1 cellular context compared by ENCODE assay signal in genomic region chr17:41695134-41695661, GRCh38.
TF ChIP-seq lines count a peak whose summit lies in the region.

No MANE protein-coding gene starts in this region.

TF ChIP-seq in IMR-90, 13 proteins besides CTCF, POLR2A, EP300 and RAD21 (continued from another document):
- TF ChIP-seq MAZ (IDR thresholded peaks at IDR 0.05; ENCODE audit: borderline replicate concordance, low read depth, low read length) (no peak), MXI1 (IDR thresholded peaks at IDR 0.05; ENCODE audit: borderline replicate concordance, low read depth, low read length) (no peak), MAFK (IDR thresholded peaks at IDR 0.05; ENCODE audit: low read depth, low read length) (no peak)
TF ChIP-seq in IMR-90: peak in this region for 0.
